ENCODE assay signal across 27 cellular contexts in genomic region chr12:57444744-57445143, GRCh38. TPM values are rescaled to one million over a fixed set of nuclear protein-coding genes. Genes with fewer than 3 reads are reported as not detected.
DNase-seq lines count a peak whose midpoint lies in the region; ATAC-seq, FAIRE-seq and TF ChIP-seq lines count a peak whose summit lies in the region.
"Had no signal": no experiment of that assay in that cellular context is flagged by ENCODE, and none has a peak within 500 bp of the region (broad histone marks: within the 10 kb centered on the region; RNA-seq: fewer than 3 reads in every experiment).

No MANE protein-coding gene starts in this region.

- no peaks in the 10 kb centered on the region for H3K9me1 ChIP-seq in K562 (ENCODE audit: control insufficient read depth, insufficient read depth, low read length)

- DNase-seq in DND-41 (no peak), K562 (ENCODE audit: extremely low read depth in 1 of 4, low spot score in 3 of 4) (no peak), spleen (peak; percentile 6), Ammon's horn (ENCODE audit: low spot score) (no peak), H7 (no peak)
- DNase-seq: CD4-positive, alpha-beta T cell; EL; GF-D8; H9; HFFc6; KBM-7; MM.1S; NCI-H2029; NCI-H446; NCI-H524 treated with DMSO at 0.1 percent for 48 hours; NCI-H774; Right ventricle myocardium superior; RPMI8226 had no signal

- no peaks in the 10 kb centered on the region for H3K27me3 ChIP-seq in DND-41 (ENCODE audit: insufficient read depth, low read length, poor library complexity)
- H3K27me3 ChIP-seq in Loucy (ENCODE audit: insufficient read depth, low read length, poor library complexity, severe bottlenecking): no peaks in the 10 kb centered on the region
- H3K27me3 ChIP-seq in K562 (ENCODE audit: control insufficient read depth in 2 of 2, insufficient read depth in 2 of 2, low read length in 2 of 2): no peaks in the 10 kb centered on the region
- no peaks in the 10 kb centered on the region for H3K27me3 ChIP-seq in spleen (replicated peaks in 1 of 7)
- H3K27me3 ChIP-seq in H7 (ENCODE audit: control insufficient read depth, insufficient read depth, low read length): no peaks in the 10 kb centered on the region
- H3K27me3 ChIP-seq: BLaER1 treated with 17β-estradiol and CSF1 and Interleukin-3, amounts not matched to agents 10 nM and 100 nM; SJSA1 had no signal

- CTCF ChIA-PET in K562 (lab: Yijun Ruan, JAX; ENCODE audit: low intra/inter-chr PET ratio): no interaction called here

- in situ Hi-C loops in K562 (cut with MboI): no loop called here

- POLR2A ChIA-PET in K562 (lab: Yijun Ruan, JAX): interaction anchor here (0.9 to 2.1 kb wide), 4 partner anchors 9 to 14 kb away, joined by 3 to 6 read pairs (median 4); partner anchors contain the start of gene INHBE

- ATAC-seq in DND-41 (ENCODE audit: insufficient read depth, low read depth): no peak
- peak; percentile 48 for ATAC-seq in K562
- ATAC-seq in GM21786 (IDR thresholded peaks at IDR 0.05; ENCODE audit: unreplicated experiment): no peak

- H2AFZ ChIP-seq in DND-41 (ENCODE audit: low read depth, low read length): peak overlapping the region; percentile 17; the same call in 1 of the 2 replicates
- H2AFZ ChIP-seq in Loucy (ENCODE audit: low read length): peak overlapping the region; percentile 68; the same call in 1 of the 2 replicates
- no peak overlapping the region for H2AFZ ChIP-seq in K562 (ENCODE audit: low read depth, low read length)

- TF ChIP-seq CTCF in DND-41 (IDR thresholded peaks at IDR 0.05; ENCODE audit: borderline replicate concordance, extremely low read depth, low read length, poor library complexity, severe bottlenecking) (no peak), Loucy (conservative IDR thresholded peaks at IDR 0.05; ENCODE audit: low read length) (no peak), K562 (IDR thresholded peaks at IDR 0.05 in 2 of 3, conservative IDR thresholded peaks at IDR 0.05 in 1 of 3; ENCODE audit: insufficient read depth in 2 of 3, low read depth in 1 of 3, low read length in 3 of 3) (no peak), spleen (IDR thresholded peaks at IDR 0.05 in 8 of 11, conservative IDR thresholded peaks at IDR 0.05 in 3 of 11) (no peak)

- TF ChIP-seq RAD21 in K562 (CRISPR knock-in tag; conservative IDR thresholded peaks at IDR 0.05 in 1 of 2, IDR thresholded peaks at IDR 0.05 in 1 of 2): no peak

- H3K4me2 ChIP-seq in DND-41 (ENCODE audit: insufficient read depth, low read length): no peak overlapping the region
- no peak overlapping the region for H3K4me2 ChIP-seq in Loucy (ENCODE audit: low read depth, low read length, poor library complexity, severe bottlenecking)
- H3K4me2 ChIP-seq in K562 (ENCODE audit: insufficient read depth, low read length): no peak overlapping the region
- H3K4me2 ChIP-seq: BLaER1 treated with 17β-estradiol and CSF1 and Interleukin-3, amounts not matched to agents 10 nM and 100 nM had no signal

- H3K4me1 ChIP-seq in DND-41 (ENCODE audit: insufficient read depth, low read length) (no peaks in the 10 kb centered on the region), Loucy (ENCODE audit: insufficient read depth, low read length, poor library complexity, severe bottlenecking) (peaks cover 5% of the 10 kb centered on the region), K562 (replicated peaks in 1 of 2; ENCODE audit: control insufficient read depth in 2 of 2, insufficient read depth in 2 of 2, low read length in 2 of 2) (peaks cover 0 to 6% of the 10 kb centered on the region in 2 experiments; a peak in 2 of 5 replicates), spleen (no peaks in the 10 kb centered on the region)

- 15% methylated on average over 5 of the region's 5 CpGs for WGBS in K562 (ENCODE audit: insufficient coverage, low coverage, missing lambda C conversion rate)
- WGBS in spleen, 5 donors: 76 to 85% (median 80%) methylated on average over 5 of the region's 5 CpGs

- H3K4me3 ChIP-seq in DND-41 (ENCODE audit: low read depth in 1 of 2, low read length in 2 of 2) (no peak overlapping the region), Loucy (ENCODE audit: low read length, poor library complexity, severe bottlenecking) (no peak overlapping the region), K562 (no peak overlapping the region), spleen (no peak overlapping the region), H7 (ENCODE audit: insufficient read depth, low read depth, low read length) (no peak overlapping the region)
- H3K4me3 ChIP-seq: BLaER1 treated with 17β-estradiol and CSF1 and Interleukin-3, amounts not matched to agents 10 nM and 100 nM; SJSA1 had no signal

- intact Hi-C loops in K562 (cut with micrococcal nuclease) (no loop called here), spleen (cut with DNase I; ENCODE audit: low total_unique reads) (no loop called here)

- no peaks in the 10 kb centered on the region for H3K79me2 ChIP-seq in DND-41 (ENCODE audit: insufficient read depth, low read length)
- H3K79me2 ChIP-seq in Loucy (ENCODE audit: insufficient read depth, low read length): no peaks in the 10 kb centered on the region
- no peaks in the 10 kb centered on the region for H3K79me2 ChIP-seq in K562 (ENCODE audit: control insufficient read depth, insufficient read depth, low read length)

- H4K20me1 ChIP-seq in DND-41 (ENCODE audit: insufficient read depth, low read length) (no peaks in the 10 kb centered on the region), Loucy (ENCODE audit: insufficient read depth, low read length, poor library complexity, severe bottlenecking) (no peaks in the 10 kb centered on the region), K562 (replicated peaks; ENCODE audit: control insufficient read depth, insufficient read depth, low read length) (no peaks in the 10 kb centered on the region)
- H4K20me1 ChIP-seq: BLaER1 treated with 17β-estradiol and CSF1 and Interleukin-3, amounts not matched to agents 10 nM and 100 nM had no signal

- no peak overlapping the region for H3K27ac ChIP-seq in DND-41 (ENCODE audit: low read length)
- no peak overlapping the region for H3K27ac ChIP-seq in K562 (ENCODE audit: extremely low read depth, low read depth, low read length)
- no peak overlapping the region for H3K27ac ChIP-seq in spleen
- H3K27ac ChIP-seq: BLaER1 treated with 17β-estradiol and CSF1 and Interleukin-3, amounts not matched to agents 10 nM and 100 nM; SJSA1 had no signal

- TF ChIP-seq POLR2A in K562 (conservative IDR thresholded peaks at IDR 0.05): no peak
- TF ChIP-seq POLR2A in spleen (IDR thresholded peaks at IDR 0.05): no peak

- TF ChIP-seq EP300 in K562 (IDR thresholded peaks at IDR 0.05; ENCODE audit: low read length): no peak

- FAIRE-seq in K562 (lab: Jason Lieb, UNC): peak; percentile 26
- FAIRE-seq: A204.1, GM12891, GM19239, HTR-8/SVneo had no signal

- H3K9ac ChIP-seq in DND-41 (ENCODE audit: low read depth, low read length): no peak overlapping the region
- no peak overlapping the region for H3K9ac ChIP-seq in Loucy (ENCODE audit: low read depth, low read length, poor library complexity, severe bottlenecking)
- no peak overlapping the region; a peak in 1 of 4 replicates for H3K9ac ChIP-seq in K562 (ENCODE audit: insufficient read depth in 1 of 2, low read depth in 2 of 2, low read length in 2 of 2)
- H3K9ac ChIP-seq: BLaER1 treated with 17β-estradiol and CSF1 and Interleukin-3, amounts not matched to agents 10 nM and 100 nM had no signal

- H3K9me3 ChIP-seq in DND-41 (ENCODE audit: insufficient read depth, low read length, severe bottlenecking) (no peaks in the 10 kb centered on the region), Loucy (ENCODE audit: insufficient read depth, low read depth, low read length) (no peaks in the 10 kb centered on the region), K562 (replicated peaks; ENCODE audit: control insufficient read depth, insufficient read depth, low read depth, low read length) (0 out of 2 replicates have a peak, but pooled peaks cover 3% of the 10 kb centered on the region), spleen (peaks cover 0 to 17% (median 12%) of the 10 kb centered on the region in 8 donors)

- no TSS peak for BruUV-seq in K562 (replicated peaks; lab: Mats Ljungman, UMichigan)

- no peaks in the 10 kb centered on the region for H3F3A ChIP-seq in Loucy (ENCODE audit: low read depth)

- no peaks in the 10 kb centered on the region for H3K36me3 ChIP-seq in DND-41 (ENCODE audit: insufficient read depth, low read length)
- H3K36me3 ChIP-seq in Loucy (ENCODE audit: insufficient read depth, low read length): no peaks in the 10 kb centered on the region
- no peaks in the 10 kb centered on the region for H3K36me3 ChIP-seq in K562 (ENCODE audit: control insufficient read depth, insufficient read depth, low read length)
- H3K36me3 ChIP-seq in spleen: no peaks in the 10 kb centered on the region
- H3K36me3 ChIP-seq in H7 (replicated peaks; ENCODE audit: control insufficient read depth, insufficient read depth, low read length): no peaks in the 10 kb centered on the region
- H3K36me3 ChIP-seq: BLaER1 treated with 17β-estradiol and CSF1 and Interleukin-3, amounts not matched to agents 10 nM and 100 nM; SJSA1 had no signal

- no peaks in the 10 kb centered on the region for H3K9me2 ChIP-seq in Loucy (replicated peaks; ENCODE audit: low read depth, low read length)

RNA-seq across cellular contexts. Expression of gene INHBC, which starts 10.2 kb away (rescaled TPM):
- total RNA-seq in K562 (2011; cell fraction: chromatin; rRNA removed; ENCODE audit: low replicate concordance): 0.19 TPM in 1 of 2 replicates, not detected in the other
- 0.26 and 0.33 TPM in 2 replicates for total RNA-seq in K562 (2011; cell fraction: nucleolus; rRNA removed)
- total RNA-seq in K562 (2011; cell fraction: nucleoplasm; rRNA removed): 0.31 and 0.44 TPM in 2 replicates
- not detected in 2 replicates for total RNA-seq in K562 (2014; rRNA removed)
- total RNA-seq in K562 (2014; rRNA removed; fragmentation: Illumina TruSeq; extraction: Trizol): not detected in 2 replicates
- 0.07 TPM in 1 of 2 replicates, not detected in the other for total RNA-seq in K562 (2015; rRNA removed; fragmentation: Illumina TruSeq; extraction: Trizol)
- total RNA-seq in K562 (2021): 0.07 TPM in 1 of 2 replicates, not detected in the other
- polyA plus RNA-seq in K562 (2011; rRNA removed): 0.04 and 0.15 TPM in 2 replicates
- 0.19 and 0.34 TPM in 2 replicates for polyA plus RNA-seq in K562 (2011; cell fraction: cytosol; rRNA removed)
- polyA plus RNA-seq in K562 (2011; cell fraction: nucleus; rRNA removed): 0.13 TPM in 1 of 2 replicates, not detected in the other
- polyA plus RNA-seq in K562 (2012): 0.18 and 1.1 TPM in 2 replicates
- not detected in 2 replicates for polyA plus RNA-seq in K562 (2014; fragmentation: Illumina TruSeq; extraction: Trizol)
- under 1 TPM in 1 of 2 experiments, not detected in 1; 0.17 TPM for polyA plus RNA-seq in K562 (2014; fragmentation: Nextera tagmentation; extraction: Ambion mirVana)
- polyA plus RNA-seq in K562 (2014; rRNA removed): 0.24 TPM in 1 of 2 replicates, not detected in the other
- 0.18 TPM in 1 of 2 replicates, not detected in the other for polyA minus RNA-seq in K562 (2011; rRNA and poly(A)+ RNA removed)
- not detected in 2 replicates for polyA minus RNA-seq in K562 (2011; cell fraction: cytosol; rRNA and poly(A)+ RNA removed)
- polyA minus RNA-seq in K562 (2011; cell fraction: nucleus; rRNA and poly(A)+ RNA removed): 0.27 TPM in 1 of 2 replicates, not detected in the other
- under 1 TPM in 1 of 7 donors, not detected in 6; 0.19 TPM for total RNA-seq in spleen
- polyA plus RNA-seq in spleen: not detected
- not detected in 2 replicates for total RNA-seq in H7 (2014; rRNA removed; shearing (Covaris generic))
- total RNA-seq: H9, HFFc6, Right ventricle myocardium superior had no signal
- polyA plus RNA-seq: AG04450 had no signal

RNA-seq across cellular contexts. Expression of gene INHBE, which starts 10.4 kb away (rescaled TPM):
- total RNA-seq in K562 (2011; cell fraction: chromatin; rRNA removed; ENCODE audit: low replicate concordance): 6.1 and 10.9 TPM in 2 replicates
- 23.7 and 26.8 TPM in 2 replicates for total RNA-seq in K562 (2011; cell fraction: nucleolus; rRNA removed)
- 12.3 and 17.1 TPM in 2 replicates for total RNA-seq in K562 (2011; cell fraction: nucleoplasm; rRNA removed)
- total RNA-seq in K562 (2014; rRNA removed) (8.2 and 12.2 TPM in 2 replicates), K562 (2014; rRNA removed; fragmentation: Illumina TruSeq; extraction: Trizol) (5.6 and 7.3 TPM in 2 replicates), K562 (2015; rRNA removed; fragmentation: Illumina TruSeq; extraction: Trizol) (0.94 and 1.2 TPM in 2 replicates), K562 (2021) (8.6 and 9.4 TPM in 2 replicates), spleen (not detected)
- polyA plus RNA-seq in K562 (2011; rRNA removed) (1.7 and 4.7 TPM in 2 replicates), K562 (2014; fragmentation: Illumina TruSeq; extraction: Trizol) (9.1 and 11.1 TPM in 2 replicates), K562 (2014; fragmentation: Nextera tagmentation; extraction: Ambion mirVana) (1 to 10 TPM; 1.9 TPM), K562 (2014; rRNA removed) (8.5 and 9.9 TPM in 2 replicates), spleen (under 1 TPM in 1 of 3 donors, not detected in 2; 0.02 TPM)
- 4.7 and 6.2 TPM in 2 replicates for polyA plus RNA-seq in K562 (2011; cell fraction: cytosol; rRNA removed)
- 1.1 and 2.3 TPM in 2 replicates for polyA plus RNA-seq in K562 (2011; cell fraction: nucleus; rRNA removed)
- 4.7 and 106 TPM in 2 replicates for polyA plus RNA-seq in K562 (2012)
- 1.7 and 3.4 TPM in 2 replicates for polyA minus RNA-seq in K562 (2011; rRNA and poly(A)+ RNA removed)
- polyA minus RNA-seq in K562 (2011; cell fraction: cytosol; rRNA and poly(A)+ RNA removed): 0.67 and 3.6 TPM in 2 replicates
- 1.2 and 2.7 TPM in 2 replicates for polyA minus RNA-seq in K562 (2011; cell fraction: nucleus; rRNA and poly(A)+ RNA removed)
- 9.6 and 10.4 TPM in 2 replicates for total RNA-seq in H7 (2014; rRNA removed; shearing (Covaris generic))
- total RNA-seq: CD4-positive, alpha-beta T cell; Right ventricle myocardium superior had no signal

RNA-seq across cellular contexts. Expression of gene R3HDM2, which starts 13.9 kb away (rescaled TPM):
- total RNA-seq in K562 (2011; cell fraction: chromatin; rRNA removed; ENCODE audit: low replicate concordance): 41.6 and 89.7 TPM in 2 replicates
- total RNA-seq in K562 (2011; cell fraction: nucleolus; rRNA removed): 12.8 and 16.2 TPM in 2 replicates
- total RNA-seq in K562 (2011; cell fraction: nucleoplasm; rRNA removed): 23.0 and 33.7 TPM in 2 replicates
- total RNA-seq in K562 (2014; rRNA removed) (5.0 and 6.7 TPM in 2 replicates), K562 (2014; rRNA removed; fragmentation: Illumina TruSeq; extraction: Trizol) (9.0 and 10.5 TPM in 2 replicates), K562 (2015; rRNA removed; fragmentation: Illumina TruSeq; extraction: Trizol) (6.4 and 9.2 TPM in 2 replicates), K562 (2021) (15.5 and 18.8 TPM in 2 replicates), spleen (10 to 100 TPM; 46.1 to 90.8 (median 61.2) TPM)
- polyA plus RNA-seq in K562 (2011; rRNA removed) (11.2 and 22.0 TPM in 2 replicates), K562 (2014; fragmentation: Illumina TruSeq; extraction: Trizol) (15.0 and 15.9 TPM in 2 replicates), K562 (2014; fragmentation: Nextera tagmentation; extraction: Ambion mirVana) (1 to 10 TPM; 3.3 to 3.7 TPM), K562 (2014; rRNA removed) (10.6 and 11.0 TPM in 2 replicates), spleen (10 to 100 TPM; 11.3 to 16.9 (median 13.2) TPM)
- 14.6 and 17.9 TPM in 2 replicates for polyA plus RNA-seq in K562 (2011; cell fraction: cytosol; rRNA removed)
- 36.7 and 46.9 TPM in 2 replicates for polyA plus RNA-seq in K562 (2011; cell fraction: nucleus; rRNA removed)
- 11.4 and 26.6 TPM in 2 replicates for polyA plus RNA-seq in K562 (2012)
- 12.6 and 16.4 TPM in 2 replicates for polyA minus RNA-seq in K562 (2011; rRNA and poly(A)+ RNA removed)
- polyA minus RNA-seq in K562 (2011; cell fraction: cytosol; rRNA and poly(A)+ RNA removed): 10.8 and 24.8 TPM in 2 replicates
- 9.3 and 13.4 TPM in 2 replicates for polyA minus RNA-seq in K562 (2011; cell fraction: nucleus; rRNA and poly(A)+ RNA removed)
- total RNA-seq in H7 (2014; rRNA removed; shearing (Covaris generic)): 26.5 and 34.0 TPM in 2 replicates

RNA-seq across cellular contexts. Expression of gene GLI1, which starts 14.8 kb away (rescaled TPM):
- 1.4 and 2.9 TPM in 2 replicates for total RNA-seq in K562 (2011; cell fraction: chromatin; rRNA removed; ENCODE audit: low replicate concordance)
- total RNA-seq in K562 (2011; cell fraction: nucleolus; rRNA removed): 1.0 and 1.3 TPM in 2 replicates
- total RNA-seq in K562 (2011; cell fraction: nucleoplasm; rRNA removed): 2.0 and 2.7 TPM in 2 replicates
- total RNA-seq in K562 (2014; rRNA removed) (0.33 and 0.41 TPM in 2 replicates), K562 (2014; rRNA removed; fragmentation: Illumina TruSeq; extraction: Trizol) (0.76 and 0.80 TPM in 2 replicates), K562 (2015; rRNA removed; fragmentation: Illumina TruSeq; extraction: Trizol) (0.30 and 2.2 TPM in 2 replicates), K562 (2021) (2.1 and 3.7 TPM in 2 replicates), spleen (1 to 10 TPM in 4 of 7 donors, under 1 TPM in 3; 0.46 to 3.6 (median 1.1) TPM)
- polyA plus RNA-seq in K562 (2011; rRNA removed) (0.33 and 1.1 TPM in 2 replicates), K562 (2014; fragmentation: Illumina TruSeq; extraction: Trizol) (0.61 and 0.80 TPM in 2 replicates), K562 (2014; fragmentation: Nextera tagmentation; extraction: Ambion mirVana) (under 1 TPM; 0.24 to 0.31 TPM), K562 (2014; rRNA removed) (0.51 and 0.64 TPM in 2 replicates), spleen (1 to 10 TPM in 1 of 3 donors, under 1 TPM in 2; 0.63 to 1.2 (median 0.77) TPM)
- 0.63 and 0.64 TPM in 2 replicates for polyA plus RNA-seq in K562 (2011; cell fraction: cytosol; rRNA removed)
- polyA plus RNA-seq in K562 (2011; cell fraction: nucleus; rRNA removed): 2.0 and 3.7 TPM in 2 replicates
- 2.2 and 3.2 TPM in 2 replicates for polyA plus RNA-seq in K562 (2012)
- polyA minus RNA-seq in K562 (2011; rRNA and poly(A)+ RNA removed): 0.36 and 0.81 TPM in 2 replicates
- not detected in 2 replicates for polyA minus RNA-seq in K562 (2011; cell fraction: cytosol; rRNA and poly(A)+ RNA removed)
- polyA minus RNA-seq in K562 (2011; cell fraction: nucleus; rRNA and poly(A)+ RNA removed): 0.33 and 0.81 TPM in 2 replicates
- total RNA-seq in H7 (2014; rRNA removed; shearing (Covaris generic)): 9.7 and 13.1 TPM in 2 replicates

RNA-seq across cellular contexts. Expression of gene ARHGAP9, which starts 34.9 kb away (rescaled TPM):
- total RNA-seq in K562 (2011; cell fraction: chromatin; rRNA removed; ENCODE audit: low replicate concordance): 8.4 and 15.8 TPM in 2 replicates
- 5.3 and 7.2 TPM in 2 replicates for total RNA-seq in K562 (2011; cell fraction: nucleolus; rRNA removed)
- 7.3 and 8.5 TPM in 2 replicates for total RNA-seq in K562 (2011; cell fraction: nucleoplasm; rRNA removed)
- 3.8 and 4.6 TPM in 2 replicates for total RNA-seq in K562 (2014; rRNA removed)
- 3.1 and 4.2 TPM in 2 replicates for total RNA-seq in K562 (2014; rRNA removed; fragmentation: Illumina TruSeq; extraction: Trizol)
- total RNA-seq in K562 (2015; rRNA removed; fragmentation: Illumina TruSeq; extraction: Trizol): 5.1 and 5.8 TPM in 2 replicates
- total RNA-seq in K562 (2021): 5.9 and 6.0 TPM in 2 replicates
- 6.5 and 22.7 TPM in 2 replicates for polyA plus RNA-seq in K562 (2011; rRNA removed)
- polyA plus RNA-seq in K562 (2011; cell fraction: cytosol; rRNA removed): 7.6 and 14.0 TPM in 2 replicates
- 53.3 and 109 TPM in 2 replicates for polyA plus RNA-seq in K562 (2011; cell fraction: nucleus; rRNA removed)
- 5.2 and 15.6 TPM in 2 replicates for polyA plus RNA-seq in K562 (2012)
- polyA plus RNA-seq in K562 (2014; fragmentation: Illumina TruSeq; extraction: Trizol): 5.4 and 6.5 TPM in 2 replicates
- polyA plus RNA-seq in K562 (2014; fragmentation: Nextera tagmentation; extraction: Ambion mirVana): 1 to 10 TPM; 1.5 to 2.0 TPM
- 3.3 and 10.2 TPM in 2 replicates for polyA plus RNA-seq in K562 (2014; rRNA removed)
- 2.8 and 7.2 TPM in 2 replicates for polyA minus RNA-seq in K562 (2011; rRNA and poly(A)+ RNA removed)
- 1.5 and 8.5 TPM in 2 replicates for polyA minus RNA-seq in K562 (2011; cell fraction: cytosol; rRNA and poly(A)+ RNA removed)
- 4.3 and 13.0 TPM in 2 replicates for polyA minus RNA-seq in K562 (2011; cell fraction: nucleus; rRNA and poly(A)+ RNA removed)
- total RNA-seq in spleen: 100 to 1,000 TPM; 148 to 328 (median 226) TPM
- polyA plus RNA-seq in spleen: 100 to 1,000 TPM; 190 to 400 (median 251) TPM
- total RNA-seq in H7 (2014; rRNA removed; shearing (Covaris generic)): 2.6 and 6.3 TPM in 2 replicates
